Comparison of ENCODE assay signal across 9 cellular contexts in genomic region chr19:16184665-16185122, GRCh38. TPM values are rescaled to one million over a fixed set of nuclear protein-coding genes. Genes with fewer than 3 reads are reported as not detected.
A peak's percentile ranks its signal among the peaks of the same experiment; 100 is the strongest.
DNase-seq lines count a peak whose midpoint lies in the region; ATAC-seq and TF ChIP-seq lines count a peak whose summit lies in the region.
"Had no signal": no experiment of that assay in that cellular context is flagged by ENCODE, and none has a peak within 500 bp of the region (broad histone marks: within the 10 kb centered on the region; RNA-seq: fewer than 3 reads in every experiment).

No MANE protein-coding gene starts in this region.

- H3K27ac Mint-ChIP-seq in CD4-positive, alpha-beta T cell = peak overlapping the region; percentile 87
- peak overlapping the region; percentile 99 to 100 for H3K27ac Mint-ChIP-seq in effector memory CD8-positive, alpha-beta T cell

- no peaks in the 10 kb centered on the region for H3K27me3 ChIP-seq in CD4-positive, alpha-beta T cell (ENCODE audit: control insufficient read depth, insufficient read depth, low read length)
- H3K27me3 ChIP-seq in MG63 (no peaks in the 10 kb centered on the region), neuronal stem cell (ENCODE audit: control insufficient read depth in 3 of 3, insufficient read depth in 3 of 3, low read depth in 1 of 3, low read length in 3 of 3) (no peaks in the 10 kb centered on the region)

- H2AK5ac ChIP-seq in neuronal stem cell (ENCODE audit: low read depth, low read length) = no peak overlapping the region

- H4K8ac ChIP-seq in neuronal stem cell (ENCODE audit: low read depth, low read length) = peak overlapping the region; percentile 52

- H2BK15ac ChIP-seq in neuronal stem cell (ENCODE audit: low read length) = no peak overlapping the region

- no peak for ATAC-seq in CD4-positive, alpha-beta T cell (ENCODE audit: poor library complexity)
- no peak for ATAC-seq in effector memory CD8-positive, alpha-beta T cell (replicated peaks)
- no peak for ATAC-seq in left colon

- no peak overlapping the region for H2BK120ac ChIP-seq in neuronal stem cell (ENCODE audit: low read depth, low read length)

- H4K91ac ChIP-seq in neuronal stem cell (ENCODE audit: low read depth, low read length, poor library complexity) = no peak overlapping the region

- H3K4me3 Mint-ChIP-seq in CD4-positive, alpha-beta T cell = peak overlapping the region; percentile 93
- H3K4me3 Mint-ChIP-seq in effector memory CD8-positive, alpha-beta T cell = peak overlapping the region; percentile 100

- H3K36me3 Mint-ChIP-seq in CD4-positive, alpha-beta T cell (ENCODE audit: low read depth) = peaks cover 38% of the 10 kb centered on the region
- peaks cover 52% of the 10 kb centered on the region for H3K36me3 Mint-ChIP-seq in effector memory CD8-positive, alpha-beta T cell (ENCODE audit: insufficient read depth)

- DNase-seq in CD4-positive, alpha-beta T cell = no peak
- no peak for DNase-seq in MG63
- DNase-seq in effector memory CD8-positive, alpha-beta T cell = peak in 1 of 3 experiments; percentile 8
- DNase-seq in neuronal stem cell (ENCODE audit: low spot score) = no peak
- no peak for DNase-seq in NCI-H1105 treated with DMSO at 0.1 percent for 48 hours (lab: John Stamatoyannopoulos, UW)
- DNase-seq in NCI-H146 treated with DMSO at 0.1 percent for 48 hours (lab: John Stamatoyannopoulos, UW; ENCODE audit: unreplicated experiment) = no peak
- DNase-seq in left colon = no peak
- DNase-seq in stimulated activated CD4-positive, alpha-beta T cell treated with anti-CD3 and anti-CD28 coated beads, Interleukin-4, amount 100 ng/mL, for 4 hours = no peak

- H2BK5ac ChIP-seq in neuronal stem cell (ENCODE audit: low read length) = no peak overlapping the region

- peaks cover 6% of the 10 kb centered on the region for H3K79me1 ChIP-seq in neuronal stem cell (ENCODE audit: low read depth, low read length)

- H3K9me3 Mint-ChIP-seq in CD4-positive, alpha-beta T cell = no peaks in the 10 kb centered on the region
- no peaks in the 10 kb centered on the region for H3K9me3 Mint-ChIP-seq in effector memory CD8-positive, alpha-beta T cell

- peak overlapping the region; percentile 58 for H3K4me2 ChIP-seq in neuronal stem cell (ENCODE audit: insufficient read depth, low read length, poor library complexity, severe bottlenecking)

- no peak overlapping the region for H3K14ac ChIP-seq in neuronal stem cell (ENCODE audit: low read length)

- peak overlapping the region; percentile 84 for H2AFZ ChIP-seq in neuronal stem cell (ENCODE audit: low read length)

- no peak overlapping the region for H2BK12ac ChIP-seq in neuronal stem cell (ENCODE audit: low read length)

- no peak overlapping the region for H3K27ac ChIP-seq in CD4-positive, alpha-beta T cell (ENCODE audit: low read depth, low read length)
- no peak overlapping the region for H3K27ac ChIP-seq in neuronal stem cell (replicated peaks; ENCODE audit: low read length)

- no CpG with 5 or more reads among the region's 18 CpGs for WGBS in neuronal stem cell (ENCODE audit: extremely low coverage in 2 of 2, insufficient read length in 2 of 2, insufficient replicate concordance in 1 of 2), 2 donors

- CTCF ChIA-PET in CD4-positive, alpha-beta T cell (lab: Charles Lee) = interaction anchor here (0.6 to 1.5 kb wide), 3 partner anchors 13 to 121 kb away, joined by 3 to 5 read pairs (median 3); partner anchors contain the start of gene AP1M1

- no peak overlapping the region for H3K9ac ChIP-seq in neuronal stem cell (ENCODE audit: low read depth, low read length, poor library complexity)

- intact Hi-C loops in CD4-positive, alpha-beta T cell (cut with DNase I, micrococcal nuclease) = loop anchor here (1.0 to 10.0 kb wide), 5 partner anchors 13 to 740 kb away; partner anchors contain the start of genes AP1M1 (in 2 of the 2), RAB8A (in 2 of the 2), TPM4 (in 1 of the 2) and WIZ (in 1 of the 2)
- intact Hi-C loops in left colon (cut with DNase I, micrococcal nuclease) = loop anchor here (5.0 to 10.0 kb wide), 3 partner anchors 142 to 552 kb away; no protein-coding TSS in a partner anchor

- TF ChIP-seq CTCF in CD4-positive, alpha-beta T cell (IDR thresholded peaks at IDR 0.05) = no peak

- H3K18ac ChIP-seq in neuronal stem cell (ENCODE audit: low read length) = no peak overlapping the region

- no peaks in the 10 kb centered on the region for H3K4me1 ChIP-seq in neuronal stem cell (ENCODE audit: control insufficient read depth in 2 of 2, insufficient read depth in 1 of 2, low read depth in 1 of 2, low read length in 2 of 2)

- H3K9me3 ChIP-seq in CD4-positive, alpha-beta T cell (ENCODE audit: control insufficient read depth, low read length) = no peaks in the 10 kb centered on the region
- H3K9me3 ChIP-seq in MG63 (no peaks in the 10 kb centered on the region), neuronal stem cell (replicated peaks in 1 of 2; ENCODE audit: control insufficient read depth in 2 of 2, insufficient read depth in 1 of 2, low read depth in 1 of 2, low read length in 2 of 2) (no peaks in the 10 kb centered on the region)

- H3K23ac ChIP-seq in neuronal stem cell (ENCODE audit: low read depth, low read length, poor library complexity) = no peak overlapping the region

- H3K4me3 ChIP-seq in MG63 (peak overlapping the region; percentile 94), neuronal stem cell (ENCODE audit: low read length in 2 of 2) (peak overlapping the region; percentile 56 to 70)

- H3K36me3 ChIP-seq in MG63 (peaks cover 26% of the 10 kb centered on the region), neuronal stem cell (replicated peaks in 1 of 2; ENCODE audit: control insufficient read depth in 2 of 2, insufficient read depth in 2 of 2, low read length in 2 of 2) (peaks cover 16 to 30% of the 10 kb centered on the region in 2 donors)

- H3K4ac ChIP-seq in neuronal stem cell (ENCODE audit: low read length) = no peak overlapping the region

- H3K4me1 Mint-ChIP-seq in CD4-positive, alpha-beta T cell (ENCODE audit: low read depth) = peaks cover 29% of the 10 kb centered on the region
- peaks cover 27 to 29% of the 10 kb centered on the region in 2 donors for H3K4me1 Mint-ChIP-seq in effector memory CD8-positive, alpha-beta T cell (ENCODE audit: low read depth in 2 of 2)

- POLR2A ChIA-PET in CD4-positive, alpha-beta T cell (lab: Charles Lee) = interaction anchor here (0.7 to 2.6 kb wide), 24 partner anchors 10 to 1764 kb away, joined by 3 to 23 read pairs (median 5); partner anchors contain the start of genes AP1M1, HSH2D, KLF2 and RAB8A

- H3K27me3 Mint-ChIP-seq in CD4-positive, alpha-beta T cell = no peaks in the 10 kb centered on the region
- no peaks in the 10 kb centered on the region for H3K27me3 Mint-ChIP-seq in effector memory CD8-positive, alpha-beta T cell

RNA-seq across cellular contexts. Expression of gene FAM32A, which starts 0.5 kb away (rescaled TPM):
- total RNA-seq in CD4-positive, alpha-beta T cell = 10 to 100 TPM; 44.5 to 50.3 TPM
- 128 and 150 TPM in 2 replicates for total RNA-seq in MG63 (2014; rRNA removed; shearing (Covaris generic); ENCODE audit: low replicate concordance)
- polyA plus RNA-seq in neuronal stem cell (2013, experiment 1 of 2) = 87.0 TPM
- 83.2 TPM for polyA plus RNA-seq in neuronal stem cell (2013, experiment 2 of 2)
- 10 to 100 TPM; 78.8 to 90.5 TPM for total RNA-seq in left colon

RNA-seq across cellular contexts. Expression of gene CIB3, which starts 11.4 kb away (rescaled TPM):
- total RNA-seq in CD4-positive, alpha-beta T cell = not detected
- not detected in 2 replicates for total RNA-seq in MG63 (2014; rRNA removed; shearing (Covaris generic); ENCODE audit: low replicate concordance)
- polyA plus RNA-seq in neuronal stem cell (2013, experiment 1 of 2) = not detected
- polyA plus RNA-seq in neuronal stem cell (2013, experiment 2 of 2) = not detected
- not detected for total RNA-seq in left colon
- total RNA-seq: renal cortical epithelial cell had no signal

RNA-seq across cellular contexts. Expression of gene AP1M1, which starts 13.0 kb away (rescaled TPM):
- total RNA-seq in CD4-positive, alpha-beta T cell = 10 to 100 TPM; 52.1 to 58.3 TPM
- total RNA-seq in MG63 (2014; rRNA removed; shearing (Covaris generic); ENCODE audit: low replicate concordance) = 85.6 and 135 TPM in 2 replicates
- polyA plus RNA-seq in neuronal stem cell (2013, experiment 1 of 2) = 44.3 TPM
- polyA plus RNA-seq in neuronal stem cell (2013, experiment 2 of 2) = 44.6 TPM
- total RNA-seq in left colon = 10 to 100 TPM; 22.2 to 26.5 TPM

RNA-seq across cellular contexts. Expression of gene HSH2D, which starts 41.2 kb away (rescaled TPM):
- 10 to 100 TPM; 46.0 to 46.9 TPM for total RNA-seq in CD4-positive, alpha-beta T cell
- not detected in 2 replicates for total RNA-seq in MG63 (2014; rRNA removed; shearing (Covaris generic); ENCODE audit: low replicate concordance)
- 0.01 TPM for polyA plus RNA-seq in neuronal stem cell (2013, experiment 1 of 2)
- 0.04 TPM for polyA plus RNA-seq in neuronal stem cell (2013, experiment 2 of 2)
- total RNA-seq in left colon = 10 to 100 TPM; 18.8 to 24.3 TPM
